Comparison of ENCODE assay signal across 9 cellular contexts in genomic region chr11:73359930-73360742, GRCh38. TPM values are rescaled to one million over a fixed set of nuclear protein-coding genes. Genes with fewer than 3 reads are reported as not detected.
DNase-seq lines count a peak whose midpoint lies in the region; ATAC-seq, FAIRE-seq and TF ChIP-seq lines count a peak whose summit lies in the region.
"Had no signal": no experiment of that assay in that cellular context is flagged by ENCODE, and none has a peak within 500 bp of the region (broad histone marks: within the 10 kb centered on the region; RNA-seq: fewer than 3 reads in every experiment).

No MANE protein-coding gene starts in this region.

- H3K4ac ChIP-seq in H1 (replicated peaks; ENCODE audit: insufficient read length, low read depth, low read length), result no peak overlapping the region

- WGBS in H1 (ENCODE audit: extremely low coverage in 1 of 2, insufficient coverage in 1 of 2, insufficient read length in 1 of 2, insufficient replicate concordance in 2 of 2, low coverage in 1 of 2, low lambda C conversion rate in 2 of 2, missing lambda C conversion rate in 1 of 2), 2 experiments, result 85% methylated on average over 19 of the region's 19 CpGs; no CpG with 5 or more reads in 1 of the 2 experiments
- 79% methylated on average over 17 of the region's 19 CpGs for WGBS in prostate gland

- DNase-seq in BJ (ENCODE audit: low read depth), result no peak
- DNase-seq in H7, result peak; percentile 94
- peak; percentile 10 for DNase-seq in SKM-1 treated with dmso at 0.1 percent for 144 hours (lab: John Stamatoyannopoulos, UW; ENCODE audit: unreplicated experiment)
- DNase-seq in H1 (ENCODE audit: low read depth in 1 of 2, low spot score in 2 of 2), result peak in 1 of 2 experiments; percentile 83
- DNase-seq in gastrocnemius medialis, result peak in 1 of 2 donors; percentile 59
- no peak for DNase-seq in NCI-H510A (lab: John Stamatoyannopoulos, UW)
- no peak for DNase-seq in prostate gland (ENCODE audit: low spot score)

- no peak overlapping the region for H4K5ac ChIP-seq in H1 (ENCODE audit: insufficient read length, low read depth, low read length)

- TF ChIP-seq CTCF in BJ (IDR thresholded peaks at IDR 0.05; ENCODE audit: insufficient read depth, low read depth, low read length) (peak; percentile 45), H1 (IDR thresholded peaks at IDR 0.05; ENCODE audit: control extremely low read depth in 1 of 3, insufficient read depth in 1 of 3, low read depth in 1 of 3, low read length in 3 of 3) (peak; percentile 79 to 86 (median 84)), gastrocnemius medialis (IDR thresholded peaks at IDR 0.05 in 4 of 5, conservative IDR thresholded peaks at IDR 0.05 in 1 of 5) (peak in 4 of 5 experiments; percentile 11 to 44 (median 43)), prostate gland (IDR thresholded peaks at IDR 0.05) (no peak)

- H3K27me3 ChIP-seq in BJ (ENCODE audit: control insufficient read depth, insufficient read depth, low read length) (no peaks in the 10 kb centered on the region), H7 (ENCODE audit: control insufficient read depth, insufficient read depth, low read length) (peaks cover 1% of the 10 kb centered on the region; the same call in 1 of the 2 replicates), H1 (replicated peaks in 1 of 4; ENCODE audit: control insufficient read depth in 3 of 4, extremely low read depth in 1 of 4, insufficient read depth in 3 of 4, low read length in 3 of 4) (peaks cover 0 to 4% (median 2%) of the 10 kb centered on the region in 4 experiments; a peak in 4 of 7 replicates), gastrocnemius medialis (no peaks in the 10 kb centered on the region), prostate gland (replicated peaks; ENCODE audit: insufficient read depth) (no peaks in the 10 kb centered on the region)

- peaks cover 5% of the 10 kb centered on the region in 2 experiments for H4K20me1 ChIP-seq in H1 (replicated peaks in 1 of 2; ENCODE audit: control insufficient read depth in 1 of 2, insufficient read depth in 2 of 2, low read length in 2 of 2)

- in situ Hi-C loops in gastrocnemius medialis (cut with MboI; ENCODE audit: low sequenced_read_pairs in 4 of 4), result loop anchor here in 2 of 4 donors (10.0 kb wide), 1 partner anchor 305 kb away; no protein-coding TSS in a partner anchor

- H3K56ac ChIP-seq in H1 (replicated peaks; ENCODE audit: insufficient read length, low read depth, low read length), result no peak overlapping the region

- H3K9me3 ChIP-seq in H1 (ENCODE audit: insufficient read depth in 2 of 2, low read depth in 1 of 2, low read length in 1 of 2), result no peaks in the 10 kb centered on the region
- H3K9me3 ChIP-seq in gastrocnemius medialis, result no peaks in the 10 kb centered on the region
- no peaks in the 10 kb centered on the region for H3K9me3 ChIP-seq in prostate gland

- H3K23ac ChIP-seq in H1 (ENCODE audit: insufficient read length), result no peak overlapping the region

- intact Hi-C loops in gastrocnemius medialis (cut with DNase I; ENCODE audit: low total_unique reads) (no loop called here), prostate gland (cut with DNase I) (no loop called here)

- peak; percentile 70 to 80 for TF ChIP-seq RAD21 in H1 (IDR thresholded peaks at IDR 0.05 in 1 of 2, conservative IDR thresholded peaks at IDR 0.05 in 1 of 2; ENCODE audit: low read depth in 2 of 2, low read length in 2 of 2)

- H3K36me3 ChIP-seq in BJ (ENCODE audit: control insufficient read depth, insufficient read depth, low read length), result peaks cover 73% of the 10 kb centered on the region
- peaks cover 1% of the 10 kb centered on the region for H3K36me3 ChIP-seq in H7 (replicated peaks; ENCODE audit: control insufficient read depth, insufficient read depth, low read length)
- no peaks in the 10 kb centered on the region for H3K36me3 ChIP-seq in H1 (ENCODE audit: control insufficient read depth in 2 of 4, insufficient read depth in 4 of 4, low read length in 3 of 4)
- peaks cover 0 to 4% of the 10 kb centered on the region in 2 donors for H3K36me3 ChIP-seq in gastrocnemius medialis
- peaks cover 20 to 36% of the 10 kb centered on the region in 2 donors for H3K36me3 ChIP-seq in prostate gland

- no peak for FAIRE-seq in H1 (lab: Jason Lieb, UNC)

- POLR2A ChIA-PET in BJ (lab: Charles Lee) (no interaction called here), H1 (lab: Charles Lee; ENCODE audit: partially characterized antibody) (interaction anchor here (0.8 to 1.0 kb wide), 2 partner anchors 9 to 52 kb away, joined by 3 to 6 read pairs; no protein-coding TSS in a partner anchor)

- no peak overlapping the region for H3K18ac ChIP-seq in H1 (ENCODE audit: extremely low read depth, low read length)

- CTCF ChIA-PET in BJ (lab: Yijun Ruan, JAX), result interaction anchor here (1.0 to 9.0 kb wide), 7 partner anchors 9 to 301 kb away, joined by 3 to 78 read pairs (median 8); partner anchors contain the start of gene ARHGEF17
- CTCF ChIA-PET in H1 (lab: Charles Lee; ENCODE audit: partially characterized antibody), result interaction anchor here (0.7 to 59.1 kb wide), 25 partner anchors 10 to 392 kb away, joined by 3 to 1456 read pairs (median 6); partner anchors contain the start of genes ARHGEF17, FCHSD2 and RELT

- H3K4me1 ChIP-seq in H1 (replicated peaks in 1 of 4; ENCODE audit: control insufficient read depth in 3 of 4, insufficient read depth in 4 of 4, low read length in 3 of 4) (peaks cover 0 to 3% (median under 1%) of the 10 kb centered on the region in 4 experiments; a peak in 3 of 7 replicates), gastrocnemius medialis (peaks cover 9 to 11% of the 10 kb centered on the region in 2 donors), prostate gland (replicated peaks) (no peaks in the 10 kb centered on the region)

- H3K23me2 ChIP-seq in H1 (ENCODE audit: low read depth, low read length), result peaks cover 3% of the 10 kb centered on the region; the same call in 1 of the 2 replicates

- H3K27ac ChIP-seq in H1 (ENCODE audit: low read depth, low read length) (no peak overlapping the region), gastrocnemius medialis (peak overlapping the region; percentile 58 to 68 (median 61)), prostate gland (no peak overlapping the region)
- H3K27ac ChIP-seq: epithelial cell of prostate had no signal

- no peak overlapping the region for H2AK5ac ChIP-seq in H1 (ENCODE audit: low read depth, low read length)

- H2BK15ac ChIP-seq in H1 (ENCODE audit: low read length), result no peak overlapping the region

- ATAC-seq in gastrocnemius medialis (peak; percentile 58 to 60), GM19035 (IDR thresholded peaks at IDR 0.05; ENCODE audit: unreplicated experiment) (no peak)

- no peak overlapping the region for H2BK12ac ChIP-seq in H1 (ENCODE audit: low read depth, low read length)

- H4K91ac ChIP-seq in H1 (replicated peaks; ENCODE audit: insufficient read length, low read length), result no peak overlapping the region

- H3K4me2 ChIP-seq in H1 (ENCODE audit: insufficient read depth in 1 of 2, low read depth in 2 of 2, low read length in 2 of 2), result no peak overlapping the region

- no peak for TF ChIP-seq EP300 in H1 (IDR thresholded peaks at IDR 0.05; ENCODE audit: borderline replicate concordance in 1 of 2, low read depth in 2 of 2, low read length in 2 of 2)

- no peak overlapping the region for H3K9ac ChIP-seq in H1 (replicated peaks in 1 of 4; ENCODE audit: extremely low read depth in 1 of 4, low read depth in 3 of 4, low read length in 3 of 4)

- H3K79me2 ChIP-seq in H1 (ENCODE audit: control insufficient read depth in 1 of 2, insufficient read depth in 2 of 2, low read length in 2 of 2), result no peaks in the 10 kb centered on the region

- no peak overlapping the region for H3K4me3 ChIP-seq in BJ (ENCODE audit: low read depth, low read length)
- H3K4me3 ChIP-seq in H7 (ENCODE audit: insufficient read depth, low read depth, low read length), result no peak overlapping the region
- no peak overlapping the region for H3K4me3 ChIP-seq in H1 (ENCODE audit: extremely low read depth in 1 of 4, insufficient read depth in 2 of 4, low read depth in 3 of 4, low read length in 4 of 4)
- no peak overlapping the region for H3K4me3 ChIP-seq in gastrocnemius medialis
- H3K4me3 ChIP-seq in prostate gland, result no peak overlapping the region

- no peak overlapping the region for H2BK5ac ChIP-seq in H1 (ENCODE audit: low read depth, low read length)

- no peak overlapping the region for H2BK20ac ChIP-seq in H1 (ENCODE audit: low read length)

- no peak overlapping the region for H3K14ac ChIP-seq in H1 (ENCODE audit: insufficient read length)

- no peak overlapping the region for H2AFZ ChIP-seq in H1 (ENCODE audit: low read length)

- H2BK120ac ChIP-seq in H1 (replicated peaks; ENCODE audit: low read depth, low read length), result no peak overlapping the region

- H3K79me1 ChIP-seq in H1 (ENCODE audit: low read depth, low read length), result no peaks in the 10 kb centered on the region

- H4K8ac ChIP-seq in H1 (ENCODE audit: extremely low read depth, insufficient read depth, low read length), result no peak overlapping the region; the same call in 1 of the 2 replicates

- TF ChIP-seq POLR2A in H1 (IDR thresholded peaks at IDR 0.05; ENCODE audit: control extremely low read depth in 1 of 2, low read depth in 2 of 2, low read length in 2 of 2) (no peak), gastrocnemius medialis (IDR thresholded peaks at IDR 0.05) (no peak), prostate gland (IDR thresholded peaks at IDR 0.05) (no peak)

RNA-seq across cellular contexts. Expression of gene RELT, which starts 16.1 kb away (rescaled TPM):
- polyA plus RNA-seq in BJ (2011; rRNA removed) (2.4 and 3.7 TPM in 2 replicates), H1 (2011; rRNA removed) (3.4 and 4.4 TPM in 2 replicates)
- polyA minus RNA-seq in BJ (2011; rRNA and poly(A)+ RNA removed), result 2.4 and 2.9 TPM in 2 replicates
- 6.4 and 8.3 TPM in 2 replicates for total RNA-seq in H7 (2014; rRNA removed; shearing (Covaris generic))
- 5.3 and 5.7 TPM in 2 replicates for total RNA-seq in H1 (2021; fragmentation: NEBNext Ultra II Directional; extraction: Animal tissue kit (Norgen Biotek cat#: 25700))
- polyA plus RNA-seq in H1 (2011; cell fraction: cytosol; rRNA removed), result 4.2 TPM
- polyA plus RNA-seq in H1 (2011; cell fraction: nucleus; rRNA removed), result 12.1 TPM
- polyA plus RNA-seq in H1 (2012, experiment 1 of 2), result 2.3 to 5.2 TPM (median 4.2 TPM) in 4 replicates
- polyA plus RNA-seq in H1 (2012, experiment 2 of 2), result 3.3 TPM
- polyA plus RNA-seq in H1 (2013, experiment 1 of 2), result 4.5 TPM
- polyA plus RNA-seq in H1 (2013, experiment 2 of 2), result 4.2 TPM
- 2.4 TPM in 2 replicates for polyA minus RNA-seq in H1 (2011; rRNA and poly(A)+ RNA removed)
- polyA minus RNA-seq in H1 (2011; cell fraction: cytosol; rRNA and poly(A)+ RNA removed), result 4.7 TPM
- polyA minus RNA-seq in H1 (2011; cell fraction: nucleus; rRNA and poly(A)+ RNA removed), result 6.6 TPM
- total RNA-seq in gastrocnemius medialis (10 to 100 TPM; 18.5 to 63.5 (median 36.7) TPM), prostate gland (10 to 100 TPM in 1 of 2 donors, under 1 TPM in 1; 0.96 to 10.3 TPM)

RNA-seq across cellular contexts. Expression of gene ARHGEF17, which starts 52.1 kb away (rescaled TPM):
- polyA plus RNA-seq in BJ (2011; rRNA removed) (50.3 and 85.7 TPM in 2 replicates), H1 (2011; rRNA removed) (11.3 and 23.4 TPM in 2 replicates)
- polyA minus RNA-seq in BJ (2011; rRNA and poly(A)+ RNA removed), result 92.9 and 102 TPM in 2 replicates
- 3.3 and 6.6 TPM in 2 replicates for total RNA-seq in H7 (2014; rRNA removed; shearing (Covaris generic))
- 12.9 and 14.6 TPM in 2 replicates for total RNA-seq in H1 (2021; fragmentation: NEBNext Ultra II Directional; extraction: Animal tissue kit (Norgen Biotek cat#: 25700))
- 12.4 TPM for polyA plus RNA-seq in H1 (2011; cell fraction: cytosol; rRNA removed)
- 65.2 TPM for polyA plus RNA-seq in H1 (2011; cell fraction: nucleus; rRNA removed)
- 5.6 to 10.8 TPM (median 10.0 TPM) in 4 replicates for polyA plus RNA-seq in H1 (2012, experiment 1 of 2)
- 7.7 TPM for polyA plus RNA-seq in H1 (2012, experiment 2 of 2)
- 5.6 TPM for polyA plus RNA-seq in H1 (2013, experiment 1 of 2)
- polyA plus RNA-seq in H1 (2013, experiment 2 of 2), result 5.2 TPM
- 15.5 and 17.0 TPM in 2 replicates for polyA minus RNA-seq in H1 (2011; rRNA and poly(A)+ RNA removed)
- 26.9 TPM for polyA minus RNA-seq in H1 (2011; cell fraction: cytosol; rRNA and poly(A)+ RNA removed)
- polyA minus RNA-seq in H1 (2011; cell fraction: nucleus; rRNA and poly(A)+ RNA removed), result 34.7 TPM
- total RNA-seq in gastrocnemius medialis (10 to 100 TPM in 3 of 4 donors, 1 to 10 TPM in 1; 8.9 to 16.9 (median 13.9) TPM), prostate gland (10 to 100 TPM; 34.0 to 66.9 TPM)

Comparison
In these comparisons a context has a peak if more than half of its experiments do, and no peak if none do; other contexts are left out.
1. DNase-seq: peak in H7 (single experiment) and SKM-1 treated with dmso at 0.1 percent for 144 hours (single experiment); none in BJ (single experiment), NCI-H510A (single experiment) and prostate gland (single experiment).
2. CTCF ChIP-seq: peak in BJ (single experiment), H1 (3 of 3) and gastrocnemius medialis (4 of 5); none in prostate gland (0 of 4).
3. H3K27ac ChIP-seq: peak in gastrocnemius medialis (4 of 4); none in H1 (single experiment) and prostate gland (0 of 2).